ENCODE assay signal across 1 cellular context in genomic region chr9:94030318-94031179, GRCh38.
TF ChIP-seq lines count a peak whose summit lies in the region.

No MANE protein-coding gene starts in this region.

TF ChIP-seq in HepG2, 621 proteins besides CTCF, POLR2A, EP300 and RAD21 (continued from another document and continues in another):
- no peak for TF ChIP-seq ZBTB40 (IDR thresholded peaks at IDR 0.05)
- peak; percentile 70 for TF ChIP-seq ZBTB40 (CRISPR knock-in tag; IDR thresholded peaks at IDR 0.05)
- no peak for TF ChIP-seq ZNF256 (CRISPR knock-in tag; conservative IDR thresholded peaks at IDR 0.05)
- TF ChIP-seq MYNN (CRISPR knock-in tag; IDR thresholded peaks at IDR 0.05; ENCODE audit: low read depth), result no peak
- TF ChIP-seq CCAR2 (optimal IDR thresholded peaks at IDR 0.05; ENCODE audit: low read depth, low read length), result no peak
- no peak for TF ChIP-seq ZFP36L2 (CRISPR knock-in tag; IDR thresholded peaks at IDR 0.05)
- peak; percentile 44; the same call in 1 of the 2 replicates for TF ChIP-seq KDM5A (IDR thresholded peaks at IDR 0.05; ENCODE audit: borderline replicate concordance, low read length)
- 0 out of 2 replicates have a peak, but pooled peaks have one; percentile 26 for TF ChIP-seq CC2D1A (CRISPR knock-in tag; IDR thresholded peaks at IDR 0.05)
- no peak for TF ChIP-seq PLRG1 (conservative IDR thresholded peaks at IDR 0.05)
- TF ChIP-seq SOX13 (IDR thresholded peaks at IDR 0.05), result no peak
- no peak; a peak in 1 of 4 replicates for TF ChIP-seq SOX13 (CRISPR knock-in tag; conservative IDR thresholded peaks at IDR 0.05 in 1 of 2, IDR thresholded peaks at IDR 0.05 in 1 of 2)
- TF ChIP-seq ZNF34 (CRISPR knock-in tag; IDR thresholded peaks at IDR 0.05; ENCODE audit: borderline replicate concordance), result no peak
- no peak for TF ChIP-seq SP1 (IDR thresholded peaks at IDR 0.05)
- peak; percentile 44; the same call in 1 of the 2 replicates for TF ChIP-seq SP1 (CRISPR knock-in tag; IDR thresholded peaks at IDR 0.05)
- peak; percentile 62; the same call in 1 of the 2 replicates for TF ChIP-seq ZNF737 (CRISPR knock-in tag; IDR thresholded peaks at IDR 0.05; ENCODE audit: borderline replicate concordance)
- TF ChIP-seq ZC3H13 (CRISPR knock-in tag; IDR thresholded peaks at IDR 0.05), result peak; percentile 93
- TF ChIP-seq ARID3A (IDR thresholded peaks at IDR 0.05; ENCODE audit: low read depth, low read length), result no peak
- peak; percentile 52; the same call in 1 of the 2 replicates for TF ChIP-seq ZNF619 (CRISPR knock-in tag; IDR thresholded peaks at IDR 0.05)
- peak; percentile 85 for TF ChIP-seq XRCC5 (optimal IDR thresholded peaks at IDR 0.05; ENCODE audit: low read length)
- TF ChIP-seq ZNF724P (CRISPR knock-in tag; IDR thresholded peaks at IDR 0.05; ENCODE audit: borderline replicate concordance), result peak; percentile 93; the same call in 1 of the 2 replicates
- TF ChIP-seq KMT2B (CRISPR knock-in tag; IDR thresholded peaks at IDR 0.05), result peak; percentile 91
- no peak for TF ChIP-seq ZNF747 (CRISPR knock-in tag; IDR thresholded peaks at IDR 0.05; ENCODE audit: borderline replicate concordance)
- peak; percentile 90; the same call in 1 of the 2 replicates for TF ChIP-seq CAMTA2 (CRISPR knock-in tag; IDR thresholded peaks at IDR 0.05; ENCODE audit: borderline replicate concordance)
- peak; percentile 33; the same call in 1 of the 2 replicates for TF ChIP-seq XBP1 (CRISPR knock-in tag; IDR thresholded peaks at IDR 0.05)
- peak; percentile 77; the same call in 1 of the 2 replicates for TF ChIP-seq ZNF761 (CRISPR knock-in tag; conservative IDR thresholded peaks at IDR 0.05)
- TF ChIP-seq ZNF101 (CRISPR knock-in tag; IDR thresholded peaks at IDR 0.05; ENCODE audit: borderline replicate concordance, low read depth), result no peak
- peak; percentile 64 for TF ChIP-seq TFE3 (CRISPR knock-in tag; IDR thresholded peaks at IDR 0.05)
- no peak for TF ChIP-seq NFE2 (CRISPR knock-in tag; IDR thresholded peaks at IDR 0.05)
- peak; percentile 57; the same call in 1 of the 2 replicates for TF ChIP-seq ZNF772 (CRISPR knock-in tag; IDR thresholded peaks at IDR 0.05)
- TF ChIP-seq CBX1 (IDR thresholded peaks at IDR 0.05; ENCODE audit: low read depth), result peak; percentile 55
- TF ChIP-seq ZBTB8A (CRISPR knock-in tag; IDR thresholded peaks at IDR 0.05; ENCODE audit: borderline replicate concordance, low read depth), result no peak
- no peak for TF ChIP-seq MLLT10 (CRISPR knock-in tag; IDR thresholded peaks at IDR 0.05)
- TF ChIP-seq CREBL2 (CRISPR knock-in tag; IDR thresholded peaks at IDR 0.05; ENCODE audit: borderline replicate concordance), result 0 out of 2 replicates have a peak, but pooled peaks have one; percentile 45
- peak; percentile 84 for TF ChIP-seq ZSCAN31 (CRISPR knock-in tag; IDR thresholded peaks at IDR 0.05; ENCODE audit: low read depth)
- no peak for TF ChIP-seq ZNF672 (CRISPR knock-in tag; IDR thresholded peaks at IDR 0.05)
- peak; percentile 72 for TF ChIP-seq GATAD1 (CRISPR knock-in tag; IDR thresholded peaks at IDR 0.05)
- no peak for TF ChIP-seq PAF1 (CRISPR knock-in tag; IDR thresholded peaks at IDR 0.05)
- TF ChIP-seq ATRX (CRISPR knock-in tag; IDR thresholded peaks at IDR 0.05; ENCODE audit: borderline replicate concordance), result no peak
- no peak; the same call in 1 of the 2 replicates for TF ChIP-seq IRX3 (CRISPR knock-in tag; IDR thresholded peaks at IDR 0.05; ENCODE audit: borderline replicate concordance, low read depth)
- 0 out of 2 replicates have a peak, but pooled peaks have one; percentile 52 for TF ChIP-seq ZNF205 (CRISPR knock-in tag; IDR thresholded peaks at IDR 0.05)
- TF ChIP-seq FOXJ3 (CRISPR knock-in tag; IDR thresholded peaks at IDR 0.05; ENCODE audit: borderline replicate concordance), result 0 out of 2 replicates have a peak, but pooled peaks have one; percentile 38
- TF ChIP-seq ZNF776 (CRISPR knock-in tag; IDR thresholded peaks at IDR 0.05), result peak; percentile 91
- TF ChIP-seq SKIL (CRISPR knock-in tag; IDR thresholded peaks at IDR 0.05; ENCODE audit: borderline replicate concordance), result peak; percentile 74; the same call in 1 of the 2 replicates
- no peak for TF ChIP-seq ZBTB25 (CRISPR knock-in tag; IDR thresholded peaks at IDR 0.05)
- peak; percentile 96 for TF ChIP-seq TFDP1 (CRISPR knock-in tag; IDR thresholded peaks at IDR 0.05; ENCODE audit: borderline replicate concordance)
- TF ChIP-seq ZNF839 (CRISPR knock-in tag; IDR thresholded peaks at IDR 0.05; ENCODE audit: borderline replicate concordance), result no peak
- TF ChIP-seq SP5 (CRISPR knock-in tag; IDR thresholded peaks at IDR 0.05; ENCODE audit: borderline replicate concordance, low read depth), result no peak
- TF ChIP-seq ZNF451 (CRISPR knock-in tag; IDR thresholded peaks at IDR 0.05), result peak; percentile 95
- no peak for TF ChIP-seq MEIS1 (CRISPR knock-in tag; IDR thresholded peaks at IDR 0.05; ENCODE audit: borderline replicate concordance)
- TF ChIP-seq ZNF382 (CRISPR knock-in tag; IDR thresholded peaks at IDR 0.05; ENCODE audit: borderline replicate concordance), result no peak
- peak; percentile 93 for TF ChIP-seq ZNF780A (CRISPR knock-in tag; IDR thresholded peaks at IDR 0.05)
- peak; percentile 87 for TF ChIP-seq POLR2AphosphoS5 (IDR thresholded peaks at IDR 0.05; ENCODE audit: low read depth, low read length)
- TF ChIP-seq NR2C2 (CRISPR knock-in tag; IDR thresholded peaks at IDR 0.05; ENCODE audit: borderline replicate concordance), result no peak
- 0 out of 2 replicates have a peak, but pooled peaks have one; percentile 37 for TF ChIP-seq ZNF224 (CRISPR knock-in tag; IDR thresholded peaks at IDR 0.05)
- no peak for TF ChIP-seq RBM22 (optimal IDR thresholded peaks at IDR 0.05; ENCODE audit: low read length)
- TF ChIP-seq KDM3A (CRISPR knock-in tag; IDR thresholded peaks at IDR 0.05; ENCODE audit: low read depth), result peak; percentile 54; the same call in 1 of the 2 replicates
- TF ChIP-seq SRY (CRISPR knock-in tag; IDR thresholded peaks at IDR 0.05), result peak; percentile 95
- TF ChIP-seq TBX3 (IDR thresholded peaks at IDR 0.05; ENCODE audit: borderline replicate concordance), result no peak
